In genomic region chr3:86282106-86282787, GRCh38 we compare ENCODE assay signal across 21 cellular contexts.
DNase-seq lines count a peak whose midpoint lies in the region; ATAC-seq and TF ChIP-seq lines count a peak whose summit lies in the region.
"Had no signal": no experiment of that assay in that cellular context is flagged by ENCODE, and none has a peak within 500 bp of the region (broad histone marks: within the 10 kb centered on the region; RNA-seq: fewer than 3 reads in every experiment).

No MANE protein-coding gene starts in this region.

- no peak overlapping the region for H3K9ac ChIP-seq in neuronal stem cell (ENCODE audit: low read depth, low read length, poor library complexity)

- no peak overlapping the region for H3K4me2 ChIP-seq in neuronal stem cell (ENCODE audit: insufficient read depth, low read length, poor library complexity, severe bottlenecking)

- no peak for TF ChIP-seq CTCF in left ventricle myocardium inferior (IDR thresholded peaks at IDR 0.05; ENCODE audit: borderline replicate concordance)
- no peak for TF ChIP-seq CTCF in CD14-positive monocyte (IDR thresholded peaks at IDR 0.05)
- TF ChIP-seq CTCF in chondrocyte (IDR thresholded peaks at IDR 0.05): no peak
- no peak for TF ChIP-seq CTCF in coronary artery (IDR thresholded peaks at IDR 0.05)

- H3K4me1 ChIP-seq in left ventricle myocardium inferior (no peaks in the 10 kb centered on the region), neuronal stem cell (ENCODE audit: control insufficient read depth in 2 of 2, insufficient read depth in 1 of 2, low read depth in 1 of 2, low read length in 2 of 2) (no peaks in the 10 kb centered on the region)

- no peak overlapping the region for H2AK5ac ChIP-seq in neuronal stem cell (ENCODE audit: low read depth, low read length)

- H3K14ac ChIP-seq in neuronal stem cell (ENCODE audit: low read length): no peak overlapping the region

- no peak overlapping the region for H2BK5ac ChIP-seq in neuronal stem cell (ENCODE audit: low read length)

- H3K27me3 Mint-ChIP-seq in CD14-positive monocyte (ENCODE audit: low read depth in 3 of 3) (peaks cover 0 to 2% (median 0%) of the 10 kb centered on the region in 3 donors), chondrocyte (ENCODE audit: low read depth) (no peaks in the 10 kb centered on the region)
- H3K27me3 Mint-ChIP-seq: CD4-positive, CD25-positive, alpha-beta regulatory T cell had no signal

- H3K4me3 Mint-ChIP-seq in CD14-positive monocyte (no peak overlapping the region), chondrocyte (ENCODE audit: unreplicated experiment) (no peak overlapping the region)
- H3K4me3 Mint-ChIP-seq: CD4-positive, CD25-positive, alpha-beta regulatory T cell had no signal

- peaks cover 2 to 10% (median 5%) of the 10 kb centered on the region in 7 donors for H3K9me3 Mint-ChIP-seq in CD14-positive monocyte
- H3K9me3 Mint-ChIP-seq in chondrocyte (ENCODE audit: low read depth): peaks cover 7% of the 10 kb centered on the region

- intact Hi-C loops in Right ventricle myocardium inferior (cut with DNase I) (no loop called here), left ventricle myocardium inferior (cut with micrococcal nuclease) (no loop called here), CD14-positive monocyte (cut with micrococcal nuclease) (no loop called here)

- peaks cover 9% of the 10 kb centered on the region for H3K9me3 ChIP-seq in left ventricle myocardium inferior (replicated peaks)
- H3K9me3 ChIP-seq in neuronal stem cell (replicated peaks in 1 of 2; ENCODE audit: control insufficient read depth in 2 of 2, insufficient read depth in 1 of 2, low read depth in 1 of 2, low read length in 2 of 2): no peaks in the 10 kb centered on the region

- H2BK120ac ChIP-seq in neuronal stem cell (ENCODE audit: low read depth, low read length): no peak overlapping the region

- no peak overlapping the region for H3K4ac ChIP-seq in neuronal stem cell (ENCODE audit: low read length)

- no peak overlapping the region for H3K23ac ChIP-seq in neuronal stem cell (ENCODE audit: low read depth, low read length, poor library complexity)

- peak overlapping the region; percentile 64 for H3K18ac ChIP-seq in neuronal stem cell (ENCODE audit: low read length)

- H3K36me3 Mint-ChIP-seq in CD14-positive monocyte (no peaks in the 10 kb centered on the region), chondrocyte (ENCODE audit: low read depth) (no peaks in the 10 kb centered on the region)
- H3K36me3 Mint-ChIP-seq: CD4-positive, CD25-positive, alpha-beta regulatory T cell had no signal

- H3K27ac Mint-ChIP-seq in CD14-positive monocyte: peak overlapping the region in 1 of 7 donors; percentile 66
- no peak overlapping the region for H3K27ac Mint-ChIP-seq in chondrocyte (ENCODE audit: unreplicated experiment)

- no peaks in the 10 kb centered on the region for H3K79me1 ChIP-seq in neuronal stem cell (ENCODE audit: low read depth, low read length)

- H4K8ac ChIP-seq in neuronal stem cell (ENCODE audit: low read depth, low read length): no peak overlapping the region

- H2BK12ac ChIP-seq in neuronal stem cell (ENCODE audit: low read length): no peak overlapping the region

- H3K4me3 ChIP-seq in left ventricle myocardium inferior: no peak overlapping the region
- H3K4me3 ChIP-seq in neuronal stem cell (ENCODE audit: low read length in 2 of 2): no peak overlapping the region
- H3K4me3 ChIP-seq in coronary artery: no peak overlapping the region

- H4K91ac ChIP-seq in neuronal stem cell (ENCODE audit: low read depth, low read length, poor library complexity): no peak overlapping the region

- H3K36me3 ChIP-seq in left ventricle myocardium inferior (no peaks in the 10 kb centered on the region), neuronal stem cell (replicated peaks in 1 of 2; ENCODE audit: control insufficient read depth in 2 of 2, insufficient read depth in 2 of 2, low read length in 2 of 2) (no peaks in the 10 kb centered on the region)

- H3K4me1 Mint-ChIP-seq in CD14-positive monocyte (no peaks in the 10 kb centered on the region), chondrocyte (ENCODE audit: low read depth) (no peaks in the 10 kb centered on the region)
- H3K4me1 Mint-ChIP-seq: CD4-positive, CD25-positive, alpha-beta regulatory T cell had no signal

- no peak overlapping the region for H2AFZ ChIP-seq in neuronal stem cell (ENCODE audit: low read length)

- ATAC-seq in Right ventricle myocardium inferior (no peak), GM21390 (IDR thresholded peaks at IDR 0.05; ENCODE audit: unreplicated experiment) (no peak), GM21576 (IDR thresholded peaks at IDR 0.05; ENCODE audit: unreplicated experiment) (no peak)
- ATAC-seq: PC-3 had no signal

- WGBS in neuronal stem cell (ENCODE audit: extremely low coverage in 2 of 2, insufficient read length in 2 of 2, insufficient replicate concordance in 1 of 2), 2 donors: no CpG with 5 or more reads among the region's 30 CpGs

- peak; percentile 51 for DNase-seq in Right ventricle myocardium inferior (ENCODE audit: missing footprints)
- DNase-seq in left ventricle myocardium inferior: no peak
- DNase-seq in CD14-positive monocyte (ENCODE audit: low spot score): peak; percentile 47
- peak; percentile 89 for DNase-seq in chondrocyte (ENCODE audit: low spot score)
- no peak for DNase-seq in neuronal stem cell (ENCODE audit: low spot score)
- no peak for DNase-seq in coronary artery (ENCODE audit: low spot score)
- DNase-seq: CD4-positive, CD25-positive, alpha-beta regulatory T cell; DMS153; DND-41; NCI-H1048; NCI-H1417; NCI-H1694 treated with DMSO at 0.1 percent for 48 hours; NCI-H2081; NCI-H345; NCI-H524; NCI-H748 treated with DMSO at 0.1 percent for 48 hours; PC-3; SHP77 had no signal

- H2BK15ac ChIP-seq in neuronal stem cell (ENCODE audit: low read length): peak overlapping the region; percentile 37

- H3K27ac ChIP-seq in left ventricle myocardium inferior (replicated peaks): no peak overlapping the region
- no peak overlapping the region for H3K27ac ChIP-seq in neuronal stem cell (replicated peaks; ENCODE audit: low read length)
- no peak overlapping the region for H3K27ac ChIP-seq in coronary artery
- H3K27ac ChIP-seq: HL-60 had no signal

- H3K27me3 ChIP-seq in left ventricle myocardium inferior (ENCODE audit: low read depth): no peaks in the 10 kb centered on the region
- no peaks in the 10 kb centered on the region for H3K27me3 ChIP-seq in neuronal stem cell (ENCODE audit: control insufficient read depth in 3 of 3, insufficient read depth in 3 of 3, low read depth in 1 of 3, low read length in 3 of 3)

Comparison
In these comparisons a context has a peak if more than half of its experiments do, and no peak if none do; other contexts are left out.
1. DNase-seq: peak in Right ventricle myocardium inferior (single experiment), CD14-positive monocyte (single experiment) and chondrocyte (single experiment); none in left ventricle myocardium inferior (single experiment), neuronal stem cell (single experiment) and coronary artery (single experiment).